10 cellular contexts compared by ENCODE assay signal in the genomic region with DNA sequence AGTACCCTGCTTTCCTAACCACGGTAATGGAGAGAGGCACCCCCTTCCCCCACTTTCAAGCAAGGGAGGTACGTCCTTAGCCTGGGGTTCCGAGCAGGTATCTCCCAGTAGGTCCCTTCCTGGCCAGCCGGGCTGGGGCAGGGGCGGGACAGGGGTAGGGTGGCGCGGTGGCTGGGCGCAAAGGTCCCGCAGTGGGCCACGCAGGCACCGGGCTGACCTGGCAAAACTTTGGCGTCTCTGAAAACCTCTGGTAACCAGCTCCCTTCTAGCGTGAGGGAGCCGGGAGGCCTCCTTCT. TPM values are rescaled to one million over a fixed set of nuclear protein-coding genes. Genes with fewer than 3 reads are reported as not detected.
DNase-seq lines count a peak whose midpoint lies in the region; ATAC-seq, FAIRE-seq and TF ChIP-seq lines count a peak whose summit lies in the region.
"Had no signal": no experiment of that assay in that cellular context is flagged by ENCODE, and none has a peak within 500 bp of the region (broad histone marks: within the 10 kb centered on the region; RNA-seq: fewer than 3 reads in every experiment).

No MANE protein-coding gene starts in this region.

- no peak for FAIRE-seq in bronchial epithelial cell (lab: Jason Lieb, UNC)

- H3K4me1 ChIP-seq in HUES6 (ENCODE audit: control insufficient read depth, insufficient read depth, low read length) (peaks cover 10% of the 10 kb centered on the region), right lobe of liver (peaks cover 0 to 14% (median 2%) of the 10 kb centered on the region in 4 donors), stomach smooth muscle (ENCODE audit: control insufficient read depth, insufficient read depth, low read length) (peaks cover 13% of the 10 kb centered on the region)

- no peaks in the 10 kb centered on the region for H3K36me3 ChIP-seq in HUES6 (ENCODE audit: control insufficient read depth, insufficient read depth, low read length)
- peaks cover 6% of the 10 kb centered on the region for H3K36me3 ChIP-seq in bronchial epithelial cell (ENCODE audit: control insufficient read depth, insufficient read depth, low read length)
- H3K36me3 ChIP-seq in right lobe of liver: no peaks in the 10 kb centered on the region
- no peaks in the 10 kb centered on the region for H3K36me3 ChIP-seq in stomach smooth muscle (ENCODE audit: control insufficient read depth in 2 of 2, insufficient read depth in 2 of 2, low read length in 2 of 2)

- DNase-seq in bronchial epithelial cell (ENCODE audit: low read depth) (no peak), right lobe of liver (no peak), hypothalamus (lab: John Stamatoyannopoulos, UW) (no peak)
- no peak for DNase-seq in activated CD4-positive, alpha-beta T cell treated with anti-CD3 and anti-CD28 coated beads, Interleukin-2, amount 50 U/mL, for 1 hour
- DNase-seq: effector CD8-positive, alpha-beta T cell; NCI-H2029 treated with DMSO at 0.1 percent for 48 hours had no signal

- no peak overlapping the region for H3K27ac ChIP-seq in HUES6 (ENCODE audit: low read depth, low read length)
- peak overlapping the region in 2 of 3 donors; percentile 29 to 50 for H3K27ac ChIP-seq in right lobe of liver
- H3K27ac ChIP-seq in stomach smooth muscle (ENCODE audit: low read length): no peak overlapping the region

- TF ChIP-seq CTCF in bronchial epithelial cell (IDR thresholded peaks at IDR 0.05; ENCODE audit: insufficient read depth, low read length, severe bottlenecking) (no peak), right lobe of liver (IDR thresholded peaks at IDR 0.05) (no peak)

- WGBS in right lobe of liver (ENCODE audit: insufficient coverage, low coverage, low lambda C conversion rate, missing lambda C conversion rate): 43% methylated on average over 1 of the region's 14 CpGs

- peaks cover 52% of the 10 kb centered on the region for H3K27me3 ChIP-seq in HUES6 (ENCODE audit: control insufficient read depth, insufficient read depth, low read length)
- H3K27me3 ChIP-seq in bronchial epithelial cell (ENCODE audit: control insufficient read depth, insufficient read depth, low read length): no peaks in the 10 kb centered on the region
- no peaks in the 10 kb centered on the region for H3K27me3 ChIP-seq in right lobe of liver
- H3K27me3 ChIP-seq in stomach smooth muscle (ENCODE audit: control insufficient read depth in 1 of 2, insufficient read depth in 2 of 2, low read length in 2 of 2): peaks cover 10 to 18% of the 10 kb centered on the region in 2 donors

- ATAC-seq in right lobe of liver (peak in 3 of 4 donors; percentile 17 to 52 (median 34)), HG03342 (IDR thresholded peaks at IDR 0.05; ENCODE audit: unreplicated experiment) (no peak), GM18873 (IDR thresholded peaks at IDR 0.05; ENCODE audit: low FRiP score, unreplicated experiment) (no peak)

- intact Hi-C loops in right lobe of liver (cut with DNase I): no loop called here

- no peak for TF ChIP-seq POLR2A in right lobe of liver (IDR thresholded peaks at IDR 0.05)

- H3K4me3 ChIP-seq in HUES6 (ENCODE audit: low read depth, low read length) (peak overlapping the region; percentile 84), bronchial epithelial cell (ENCODE audit: low read depth, low read length) (peak overlapping the region; percentile 91), right lobe of liver (peak overlapping the region; percentile 55 to 63 (median 58)), stomach smooth muscle (ENCODE audit: low read length in 2 of 2) (peak overlapping the region; percentile 43 to 68)

- H3K9ac ChIP-seq in HUES6 (ENCODE audit: low read length) (no peak overlapping the region), stomach smooth muscle (ENCODE audit: low read length in 2 of 2) (no peak overlapping the region)

- H3K9me3 ChIP-seq in HUES6 (ENCODE audit: control insufficient read depth, insufficient read depth, low read depth, low read length): no peaks in the 10 kb centered on the region
- H3K9me3 ChIP-seq in right lobe of liver: no peaks in the 10 kb centered on the region
- H3K9me3 ChIP-seq in stomach smooth muscle (ENCODE audit: control insufficient read depth in 2 of 2, low read length in 2 of 2): no peaks in the 10 kb centered on the region

RNA-seq across cellular contexts. Expression of gene P2RY2, which starts 0.3 kb away (rescaled TPM):
- 9.0 and 13.7 TPM in 2 replicates for total RNA-seq in bronchial epithelial cell
- total RNA-seq in right lobe of liver: 1 to 10 TPM; 2.6 to 5.1 (median 3.5) TPM

RNA-seq across cellular contexts. Expression of gene P2RY6, which starts 54.4 kb away (rescaled TPM):
- total RNA-seq in bronchial epithelial cell (0.26 TPM in 1 of 2 replicates, not detected in the other), right lobe of liver (1 to 10 TPM in 1 of 6 experiments, under 1 TPM in 5; 0.24 to 1.8 (median 0.62) TPM)

Comparison
In these comparisons a context has a peak if more than half of its experiments do, and no peak if none do; other contexts are left out.
1. H3K27ac ChIP-seq: peak in right lobe of liver (2 of 3); none in HUES6 (single experiment) and stomach smooth muscle (single experiment).
2. ATAC-seq: peak in right lobe of liver (3 of 4); none in HG03342 (single experiment) and GM18873 (single experiment).
3. Peak in every context shown above with its lines, with median percentiles within 50 percentile points of each other: H3K4me3 ChIP-seq.